1 cellular context compared by ENCODE assay signal in genomic region chr6:41071923-41072835, GRCh38.
TF ChIP-seq lines count a peak whose summit lies in the region.

Gene OARD1, minus strand, starts transcription at chr6:41072356. Its CDS starts 722 bp downstream, at chr6:41071634.

TF ChIP-seq in K562, 482 proteins besides CTCF, POLR2A, EP300 and RAD21 (continued from another document and continues in another):
- no peak for TF ChIP-seq ZNF512 (tag; IDR thresholded peaks at IDR 0.05)
- TF ChIP-seq MTA1 (IDR thresholded peaks at IDR 0.05; ENCODE audit: borderline replicate concordance), result 0 out of 2 replicates have a peak, but pooled peaks have one; percentile 53
- TF ChIP-seq NONO (IDR thresholded peaks at IDR 0.05; ENCODE audit: low read depth in 2 of 2, low read length in 1 of 2), result no peak; a peak in 1 of 4 replicates
- TF ChIP-seq NR2F6 (CRISPR knock-in tag; IDR thresholded peaks at IDR 0.05), result no peak
- no peak for TF ChIP-seq ZBTB34 (CRISPR knock-in tag; IDR thresholded peaks at IDR 0.05)
- TF ChIP-seq KLF10 (CRISPR knock-in tag; IDR thresholded peaks at IDR 0.05), result no peak
- TF ChIP-seq ZNF639 (CRISPR knock-in tag; conservative IDR thresholded peaks at IDR 0.05 in 1 of 2, IDR thresholded peaks at IDR 0.05 in 1 of 2), result peak in 1 of 2 experiments; percentile 99; a peak in 2 of 4 replicates
- no peak for TF ChIP-seq ZNF316 (IDR thresholded peaks at IDR 0.05)
- TF ChIP-seq ZNF780A (CRISPR knock-in tag; IDR thresholded peaks at IDR 0.05), result no peak
- TF ChIP-seq ELF4 (CRISPR knock-in tag; IDR thresholded peaks at IDR 0.05), result no peak
- no peak for TF ChIP-seq THRB (CRISPR knock-in tag; conservative IDR thresholded peaks at IDR 0.05)
- TF ChIP-seq SOX6 (IDR thresholded peaks at IDR 0.05), result 0 out of 2 replicates have a peak, but pooled peaks have one; percentile 27
- no peak for TF ChIP-seq U2AF2 (optimal IDR thresholded peaks at IDR 0.05; ENCODE audit: low read depth, low read length)
- TF ChIP-seq ZEB2 (IDR thresholded peaks at IDR 0.05), result 0 out of 2 replicates have a peak, but pooled peaks have one; percentile 20
- no peak for TF ChIP-seq SRSF9 (IDR thresholded peaks at IDR 0.05; ENCODE audit: borderline replicate concordance, low read depth, low read length)
- peak; percentile 16; the same call in 1 of the 2 replicates for TF ChIP-seq GTF2F1 (IDR thresholded peaks at IDR 0.05; ENCODE audit: low read depth, low read length)
- TF ChIP-seq DMBX1 (CRISPR knock-in tag; IDR thresholded peaks at IDR 0.05; ENCODE audit: borderline replicate concordance), result peak; percentile 16; the same call in 1 of the 2 replicates
- peak; percentile 93; the same call in 1 of the 2 replicates for TF ChIP-seq KAT7 (CRISPR knock-in tag; IDR thresholded peaks at IDR 0.05; ENCODE audit: borderline replicate concordance)
- no peak; the same call in 1 of the 2 replicates for TF ChIP-seq PKNOX1 (IDR thresholded peaks at IDR 0.05)
- no peak for TF ChIP-seq ZNF444 (CRISPR knock-in tag; IDR thresholded peaks at IDR 0.05)
- TF ChIP-seq SIX5 (IDR thresholded peaks at IDR 0.05; ENCODE audit: borderline replicate concordance in 1 of 2, insufficient read depth in 1 of 2, low read depth in 1 of 2, low read length in 2 of 2), result 0 out of 4 replicates have a peak, but pooled peaks have one; percentile 32 to 41
- no peak for TF ChIP-seq PYGO2 (tag; IDR thresholded peaks at IDR 0.05)
- no peak for TF ChIP-seq ATF1 (CRISPR knock-in tag; IDR thresholded peaks at IDR 0.05)
- peak; percentile 66 for TF ChIP-seq ATF1 (tag; IDR thresholded peaks at IDR 0.05)
- no peak for TF ChIP-seq ZNF77 (CRISPR knock-in tag; IDR thresholded peaks at IDR 0.05)
- TF ChIP-seq PTTG1 (tag; IDR thresholded peaks at IDR 0.05; ENCODE audit: low read depth), result no peak
- no peak for TF ChIP-seq GABPB2 (CRISPR knock-in tag; conservative IDR thresholded peaks at IDR 0.05)
- TF ChIP-seq TAF15 (IDR thresholded peaks at IDR 0.05; ENCODE audit: low read depth, low read length), result no peak
- no peak for TF ChIP-seq SLC30A9 (CRISPR knock-in tag; IDR thresholded peaks at IDR 0.05)
- TF ChIP-seq KLF13 (tag; IDR thresholded peaks at IDR 0.05; ENCODE audit: borderline replicate concordance, low read depth), result no peak; the same call in none of the 2 replicates
- TF ChIP-seq BCOR (IDR thresholded peaks at IDR 0.05), result peak; percentile 31; the same call in 1 of the 2 replicates
- TF ChIP-seq RBM17 (IDR thresholded peaks at IDR 0.05; ENCODE audit: borderline replicate concordance, low read depth, low read length), result no peak
- TF ChIP-seq ETV1 (tag; conservative IDR thresholded peaks at IDR 0.05; ENCODE audit: low read depth), result peak; percentile 92
- TF ChIP-seq BCL6 (CRISPR knock-in tag; IDR thresholded peaks at IDR 0.05), result no peak
- TF ChIP-seq HDAC2 (IDR thresholded peaks at IDR 0.05), result peak; percentile 75
- TF ChIP-seq BRF2 (IDR thresholded peaks at IDR 0.05; ENCODE audit: borderline replicate concordance, insufficient read depth, insufficient read length), result no peak
- no peak for TF ChIP-seq CLOCK (CRISPR knock-in tag; IDR thresholded peaks at IDR 0.05; ENCODE audit: borderline replicate concordance)
- TF ChIP-seq BRCA1 (IDR thresholded peaks at IDR 0.05), result no peak
- no peak for TF ChIP-seq BRCA1 (CRISPR knock-in tag; IDR thresholded peaks at IDR 0.05)
- peak; percentile 81 for TF ChIP-seq RBFOX2 (IDR thresholded peaks at IDR 0.05; ENCODE audit: low read depth, low read length)
- TF ChIP-seq FOXJ3 (CRISPR knock-in tag; IDR thresholded peaks at IDR 0.05), result no peak
- peak; percentile 73 for TF ChIP-seq TAF9B (IDR thresholded peaks at IDR 0.05; ENCODE audit: partially characterized antibody)
- TF ChIP-seq ZNF263 (CRISPR knock-in tag; IDR thresholded peaks at IDR 0.05; ENCODE audit: borderline replicate concordance), result peak; percentile 70; the same call in 1 of the 2 replicates
- TF ChIP-seq MAFF (IDR thresholded peaks at IDR 0.05; ENCODE audit: low read length), result no peak
- TF ChIP-seq HDGF (IDR thresholded peaks at IDR 0.05), result no peak
- 0 out of 2 replicates have a peak, but pooled peaks have one; percentile 76 for TF ChIP-seq RERE (CRISPR knock-in tag; IDR thresholded peaks at IDR 0.05; ENCODE audit: borderline replicate concordance)
- TF ChIP-seq ZNF134 (CRISPR knock-in tag; conservative IDR thresholded peaks at IDR 0.05), result no peak
- no peak for TF ChIP-seq CBFA2T3 (IDR thresholded peaks at IDR 0.05)
- no peak for TF ChIP-seq RBM34 (IDR thresholded peaks at IDR 0.05; ENCODE audit: borderline replicate concordance, insufficient read depth, low read length)
- no peak for TF ChIP-seq SMC3 (conservative IDR thresholded peaks at IDR 0.05; ENCODE audit: insufficient read depth, low read depth, low read length)
- TF ChIP-seq POLR2AphosphoS2 (IDR thresholded peaks at IDR 0.05; ENCODE audit: low read length), result no peak; the same call in 1 of the 2 replicates
- TF ChIP-seq HLTF (IDR thresholded peaks at IDR 0.05), result no peak
- no peak for TF ChIP-seq ZNF280B (CRISPR knock-in tag; IDR thresholded peaks at IDR 0.05)
- TF ChIP-seq CREBBP (IDR thresholded peaks at IDR 0.05; ENCODE audit: low read depth, low read length), result no peak
